Comparison of ENCODE assay signal across 1 cellular context in genomic region chr6:2931970-2932748, GRCh38.
A peak's percentile ranks its signal among the peaks of the same experiment; 100 is the strongest.
TF ChIP-seq lines count a peak whose summit lies in the region.

No MANE protein-coding gene starts in this region.

TF ChIP-seq in K562, 482 proteins besides CTCF, POLR2A, EP300 and RAD21 (continued from another document):
- TF ChIP-seq ATF6 (CRISPR knock-in tag; IDR thresholded peaks at IDR 0.05): no peak
- TF ChIP-seq ADNP (tag; IDR thresholded peaks at IDR 0.05): peak; percentile 72; the same call in 1 of the 2 replicates
- peak; percentile 96 for TF ChIP-seq DMBX1 (CRISPR knock-in tag; IDR thresholded peaks at IDR 0.05; ENCODE audit: borderline replicate concordance)
- TF ChIP-seq, protein P1, sequence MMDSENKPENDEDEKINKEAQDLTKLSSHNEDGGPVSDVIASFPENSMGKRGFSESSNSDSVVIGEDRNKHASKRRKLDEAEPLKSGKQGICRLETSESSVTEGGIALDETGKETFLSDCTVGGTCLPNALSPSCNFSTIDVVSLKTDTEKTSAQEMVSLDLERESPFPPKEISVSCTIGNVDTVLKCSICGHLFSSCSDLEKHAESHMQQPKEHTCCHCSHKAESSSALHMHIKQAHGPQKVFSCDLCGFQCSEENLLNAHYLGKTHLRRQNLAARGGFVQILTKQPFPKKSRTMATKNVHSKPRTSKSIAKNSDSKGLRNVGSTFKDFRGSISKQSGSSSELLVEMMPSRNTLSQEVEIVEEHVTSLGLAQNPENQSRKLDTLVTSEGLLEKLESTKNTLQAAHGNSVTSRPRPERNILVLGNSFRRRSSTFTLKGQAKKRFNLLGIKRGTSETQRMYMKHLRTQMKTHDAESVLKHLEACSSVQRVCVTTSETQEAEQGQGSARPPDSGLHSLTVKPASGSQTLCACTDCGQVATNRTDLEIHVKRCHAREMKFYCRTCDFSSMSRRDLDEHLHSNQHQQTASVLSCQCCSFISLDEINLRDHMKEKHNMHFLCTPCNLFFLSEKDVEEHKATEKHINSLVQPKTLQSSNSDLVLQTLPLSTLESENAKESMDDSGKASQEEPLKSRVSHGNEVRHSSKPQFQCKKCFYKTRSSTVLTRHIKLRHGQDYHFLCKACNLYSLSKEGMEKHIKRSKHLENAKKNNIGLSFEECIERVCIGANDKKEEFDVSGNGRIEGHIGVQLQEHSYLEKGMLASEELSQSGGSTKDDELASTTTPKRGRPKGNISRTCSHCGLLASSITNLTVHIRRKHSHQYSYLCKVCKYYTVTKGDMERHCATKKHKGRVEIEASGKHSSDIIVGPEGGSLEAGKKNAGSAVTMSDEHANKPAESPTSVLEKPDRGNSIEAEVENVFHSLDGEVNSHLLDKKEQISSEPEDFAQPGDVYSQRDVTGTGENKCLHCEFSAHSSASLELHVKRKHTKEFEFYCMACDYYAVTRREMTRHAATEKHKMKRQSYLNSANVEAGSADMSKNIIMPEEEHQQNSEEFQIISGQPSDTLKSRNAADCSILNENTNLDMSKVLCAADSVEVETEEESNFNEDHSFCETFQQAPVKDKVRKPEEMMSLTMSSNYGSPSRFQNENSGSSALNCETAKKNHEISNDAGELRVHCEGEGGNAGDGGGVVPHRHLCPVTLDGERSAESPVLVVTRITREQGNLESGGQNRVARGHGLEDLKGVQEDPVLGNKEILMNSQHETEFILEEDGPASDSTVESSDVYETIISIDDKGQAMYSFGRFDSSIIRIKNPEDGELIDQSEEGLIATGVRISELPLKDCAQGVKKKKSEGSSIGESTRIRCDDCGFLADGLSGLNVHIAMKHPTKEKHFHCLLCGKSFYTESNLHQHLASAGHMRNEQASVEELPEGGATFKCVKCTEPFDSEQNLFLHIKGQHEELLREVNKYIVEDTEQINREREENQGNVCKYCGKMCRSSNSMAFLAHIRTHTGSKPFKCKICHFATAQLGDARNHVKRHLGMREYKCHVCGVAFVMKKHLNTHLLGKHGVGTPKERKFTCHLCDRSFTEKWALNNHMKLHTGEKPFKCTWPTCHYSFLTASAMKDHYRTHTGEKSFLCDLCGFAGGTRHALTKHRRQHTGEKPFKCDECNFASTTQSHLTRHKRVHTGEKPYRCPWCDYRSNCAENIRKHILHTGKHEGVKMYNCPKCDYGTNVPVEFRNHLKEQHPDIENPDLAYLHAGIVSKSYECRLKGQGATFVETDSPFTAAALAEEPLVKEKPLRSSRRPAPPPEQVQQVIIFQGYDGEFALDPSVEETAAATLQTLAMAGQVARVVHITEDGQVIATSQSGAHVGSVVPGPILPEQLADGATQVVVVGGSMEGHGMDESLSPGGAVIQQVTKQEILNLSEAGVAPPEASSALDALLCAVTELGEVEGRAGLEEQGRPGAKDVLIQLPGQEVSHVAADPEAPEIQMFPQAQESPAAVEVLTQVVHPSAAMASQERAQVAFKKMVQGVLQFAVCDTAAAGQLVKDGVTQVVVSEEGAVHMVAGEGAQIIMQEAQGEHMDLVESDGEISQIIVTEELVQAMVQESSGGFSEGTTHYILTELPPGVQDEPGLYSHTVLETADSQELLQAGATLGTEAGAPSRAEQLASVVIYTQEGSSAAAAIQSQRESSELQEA (IDR thresholded peaks at IDR 0.05; ENCODE audit: low read depth): no peak
- peak; percentile 45; the same call in 1 of the 2 replicates for TF ChIP-seq MAX (CRISPR knock-in tag; IDR thresholded peaks at IDR 0.05)
- peak; percentile 93 for TF ChIP-seq FOSL1 (tag; conservative IDR thresholded peaks at IDR 0.05)
- TF ChIP-seq, protein P2, sequence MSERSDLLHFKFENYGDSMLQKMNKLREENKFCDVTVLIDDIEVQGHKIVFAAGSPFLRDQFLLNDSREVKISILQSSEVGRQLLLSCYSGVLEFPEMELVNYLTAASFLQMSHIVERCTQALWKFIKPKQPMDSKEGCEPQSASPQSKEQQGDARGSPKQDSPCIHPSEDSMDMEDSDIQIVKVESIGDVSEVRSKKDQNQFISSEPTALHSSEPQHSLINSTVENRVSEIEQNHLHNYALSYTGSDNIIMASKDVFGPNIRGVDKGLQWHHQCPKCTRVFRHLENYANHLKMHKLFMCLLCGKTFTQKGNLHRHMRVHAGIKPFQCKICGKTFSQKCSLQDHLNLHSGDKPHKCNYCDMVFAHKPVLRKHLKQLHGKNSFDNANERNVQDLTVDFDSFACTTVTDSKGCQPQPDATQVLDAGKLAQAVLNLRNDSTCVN (CRISPR knock-in tag; IDR thresholded peaks at IDR 0.05): no peak
- TF ChIP-seq CBFA2T3 (IDR thresholded peaks at IDR 0.05): peak; percentile 99
- peak; percentile 32; the same call in 1 of the 2 replicates for TF ChIP-seq RUNX1 (IDR thresholded peaks at IDR 0.05; ENCODE audit: low read depth)
- peak; percentile 90 for TF ChIP-seq ZNF766 (CRISPR knock-in tag; conservative IDR thresholded peaks at IDR 0.05)
- TF ChIP-seq CC2D1A (IDR thresholded peaks at IDR 0.05): peak; percentile 95
- TF ChIP-seq SIRT6 (IDR thresholded peaks at IDR 0.05; ENCODE audit: low read depth, low read length): no peak
- TF ChIP-seq, protein P3, sequence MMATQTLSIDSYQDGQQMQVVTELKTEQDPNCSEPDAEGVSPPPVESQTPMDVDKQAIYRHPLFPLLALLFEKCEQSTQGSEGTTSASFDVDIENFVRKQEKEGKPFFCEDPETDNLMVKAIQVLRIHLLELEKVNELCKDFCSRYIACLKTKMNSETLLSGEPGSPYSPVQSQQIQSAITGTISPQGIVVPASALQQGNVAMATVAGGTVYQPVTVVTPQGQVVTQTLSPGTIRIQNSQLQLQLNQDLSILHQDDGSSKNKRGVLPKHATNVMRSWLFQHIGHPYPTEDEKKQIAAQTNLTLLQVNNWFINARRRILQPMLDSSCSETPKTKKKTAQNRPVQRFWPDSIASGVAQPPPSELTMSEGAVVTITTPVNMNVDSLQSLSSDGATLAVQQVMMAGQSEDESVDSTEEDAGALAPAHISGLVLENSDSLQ (IDR thresholded peaks at IDR 0.05): peak; percentile 97
- peak; percentile 95 for TF ChIP-seq TCF3 (CRISPR knock-in tag; IDR thresholded peaks at IDR 0.05)
- TF ChIP-seq, protein P4, sequence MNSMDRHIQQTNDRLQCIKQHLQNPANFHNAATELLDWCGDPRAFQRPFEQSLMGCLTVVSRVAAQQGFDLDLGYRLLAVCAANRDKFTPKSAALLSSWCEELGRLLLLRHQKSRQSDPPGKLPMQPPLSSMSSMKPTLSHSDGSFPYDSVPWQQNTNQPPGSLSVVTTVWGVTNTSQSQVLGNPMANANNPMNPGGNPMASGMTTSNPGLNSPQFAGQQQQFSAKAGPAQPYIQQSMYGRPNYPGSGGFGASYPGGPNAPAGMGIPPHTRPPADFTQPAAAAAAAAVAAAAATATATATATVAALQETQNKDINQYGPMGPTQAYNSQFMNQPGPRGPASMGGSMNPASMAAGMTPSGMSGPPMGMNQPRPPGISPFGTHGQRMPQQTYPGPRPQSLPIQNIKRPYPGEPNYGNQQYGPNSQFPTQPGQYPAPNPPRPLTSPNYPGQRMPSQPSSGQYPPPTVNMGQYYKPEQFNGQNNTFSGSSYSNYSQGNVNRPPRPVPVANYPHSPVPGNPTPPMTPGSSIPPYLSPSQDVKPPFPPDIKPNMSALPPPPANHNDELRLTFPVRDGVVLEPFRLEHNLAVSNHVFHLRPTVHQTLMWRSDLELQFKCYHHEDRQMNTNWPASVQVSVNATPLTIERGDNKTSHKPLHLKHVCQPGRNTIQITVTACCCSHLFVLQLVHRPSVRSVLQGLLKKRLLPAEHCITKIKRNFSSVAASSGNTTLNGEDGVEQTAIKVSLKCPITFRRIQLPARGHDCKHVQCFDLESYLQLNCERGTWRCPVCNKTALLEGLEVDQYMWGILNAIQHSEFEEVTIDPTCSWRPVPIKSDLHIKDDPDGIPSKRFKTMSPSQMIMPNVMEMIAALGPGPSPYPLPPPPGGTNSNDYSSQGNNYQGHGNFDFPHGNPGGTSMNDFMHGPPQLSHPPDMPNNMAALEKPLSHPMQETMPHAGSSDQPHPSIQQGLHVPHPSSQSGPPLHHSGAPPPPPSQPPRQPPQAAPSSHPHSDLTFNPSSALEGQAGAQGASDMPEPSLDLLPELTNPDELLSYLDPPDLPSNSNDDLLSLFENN (IDR thresholded peaks at IDR 0.05; ENCODE audit: low read depth in 2 of 2, low read length in 2 of 2): peak in 1 of 2 experiments; percentile 93; a peak in 2 of 4 replicates
- TF ChIP-seq, protein P5, sequence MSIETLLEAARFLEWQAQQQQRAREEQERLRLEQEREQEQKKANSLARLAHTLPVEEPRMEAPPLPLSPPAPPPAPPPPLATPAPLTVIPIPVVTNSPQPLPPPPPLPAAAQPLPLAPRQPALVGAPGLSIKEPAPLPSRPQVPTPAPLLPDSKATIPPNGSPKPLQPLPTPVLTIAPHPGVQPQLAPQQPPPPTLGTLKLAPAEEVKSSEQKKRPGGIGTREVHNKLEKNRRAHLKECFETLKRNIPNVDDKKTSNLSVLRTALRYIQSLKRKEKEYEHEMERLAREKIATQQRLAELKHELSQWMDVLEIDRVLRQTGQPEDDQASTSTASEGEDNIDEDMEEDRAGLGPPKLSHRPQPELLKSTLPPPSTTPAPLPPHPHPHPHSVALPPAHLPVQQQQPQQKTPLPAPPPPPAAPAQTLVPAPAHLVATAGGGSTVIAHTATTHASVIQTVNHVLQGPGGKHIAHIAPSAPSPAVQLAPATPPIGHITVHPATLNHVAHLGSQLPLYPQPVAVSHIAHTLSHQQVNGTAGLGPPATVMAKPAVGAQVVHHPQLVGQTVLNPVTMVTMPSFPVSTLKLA (conservative IDR thresholded peaks at IDR 0.05): peak; percentile 60 to 72; a peak in 2 of 4 replicates
- no peak for TF ChIP-seq SRSF9 (IDR thresholded peaks at IDR 0.05; ENCODE audit: borderline replicate concordance, low read depth, low read length)
- peak; percentile 91 for TF ChIP-seq NCOA1 (IDR thresholded peaks at IDR 0.05; ENCODE audit: low read depth)
- TF ChIP-seq ZNF316 (IDR thresholded peaks at IDR 0.05): peak; percentile 96
- peak; percentile 41; the same call in 1 of the 2 replicates for TF ChIP-seq THAP12 (CRISPR knock-in tag; IDR thresholded peaks at IDR 0.05)
- TF ChIP-seq SIN3B (IDR thresholded peaks at IDR 0.05; ENCODE audit: low read depth): peak; percentile 22; the same call in 1 of the 2 replicates
- TF ChIP-seq, protein P6, sequence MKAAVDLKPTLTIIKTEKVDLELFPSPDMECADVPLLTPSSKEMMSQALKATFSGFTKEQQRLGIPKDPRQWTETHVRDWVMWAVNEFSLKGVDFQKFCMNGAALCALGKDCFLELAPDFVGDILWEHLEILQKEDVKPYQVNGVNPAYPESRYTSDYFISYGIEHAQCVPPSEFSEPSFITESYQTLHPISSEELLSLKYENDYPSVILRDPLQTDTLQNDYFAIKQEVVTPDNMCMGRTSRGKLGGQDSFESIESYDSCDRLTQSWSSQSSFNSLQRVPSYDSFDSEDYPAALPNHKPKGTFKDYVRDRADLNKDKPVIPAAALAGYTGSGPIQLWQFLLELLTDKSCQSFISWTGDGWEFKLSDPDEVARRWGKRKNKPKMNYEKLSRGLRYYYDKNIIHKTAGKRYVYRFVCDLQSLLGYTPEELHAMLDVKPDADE (conservative IDR thresholded peaks at IDR 0.05; ENCODE audit: control insufficient read depth, low read depth, low read length): peak; percentile 51; the same call in 1 of the 2 replicates
- no peak for TF ChIP-seq KDM2B (CRISPR knock-in tag; IDR thresholded peaks at IDR 0.05)
- TF ChIP-seq ZNF445 (CRISPR knock-in tag; IDR thresholded peaks at IDR 0.05; ENCODE audit: low read depth): no peak
TF ChIP-seq in K562: peak in this region for 187.
